ENCODE assay signal across 9 cellular contexts in genomic region chr12:81077686-81078441, GRCh38. TPM values are rescaled to one million over a fixed set of nuclear protein-coding genes. Genes with fewer than 3 reads are reported as not detected.
DNase-seq lines count a peak whose midpoint lies in the region; ATAC-seq and TF ChIP-seq lines count a peak whose summit lies in the region.
"Had no signal": no experiment of that assay in that cellular context is flagged by ENCODE, and none has a peak within 500 bp of the region (broad histone marks: within the 10 kb centered on the region; RNA-seq: fewer than 3 reads in every experiment).

ACSS3 (plus strand) TSS chr12:81078079; CDS start chr12:81078121, 42 bp downstream.

- H3K4me3 ChIP-seq in AG04450 (ENCODE audit: low read depth, low read length): peak within 1 kb of the TSS; percentile 58
- peak within 1 kb of the TSS; percentile 57 for H3K4me3 ChIP-seq in fibroblast of villous mesenchyme (ENCODE audit: low read depth, low read length)

- TF ChIP-seq CTCF in AG04450 (IDR thresholded peaks at IDR 0.05; ENCODE audit: low read depth, low read length): no peak
- no peak for TF ChIP-seq CTCF in fibroblast of villous mesenchyme (IDR thresholded peaks at IDR 0.05; ENCODE audit: insufficient read depth, low read depth, low read length)
- no peak for TF ChIP-seq CTCF in nephron (IDR thresholded peaks at IDR 0.05; ENCODE audit: unreplicated experiment in 3 of 3)

- H3K4me3 Mint-ChIP-seq in nephron: peak within 1 kb of the TSS; percentile 86 to 94 (median 91)
- H3K4me3 Mint-ChIP-seq in activated CD4-positive, alpha-beta memory T cell treated with anti-CD3 and anti-CD28 coated beads for 36 hours: no peak within 1 kb of the TSS

- CTCF ChIA-PET in AG04450 (lab: Charles Lee): no interaction called here
- CTCF ChIA-PET in activated CD4-positive, alpha-beta memory T cell treated with anti-CD3 and anti-CD28 coated beads for 36 hours (lab: Charles Lee): no interaction called here

- intact Hi-C loops in activated CD4-positive, alpha-beta memory T cell treated with anti-CD3 and anti-CD28 coated beads for 36 hours (cut with micrococcal nuclease): no loop called here

- H3K27me3 Mint-ChIP-seq in nephron (ENCODE audit: low read depth): peaks cover 4% of the 10 kb centered on the region
- peaks cover 17% of the 10 kb centered on the region for H3K27me3 Mint-ChIP-seq in activated CD4-positive, alpha-beta memory T cell treated with anti-CD3 and anti-CD28 coated beads for 36 hours

- peaks cover 35% of the 10 kb centered on the region for H3K4me1 Mint-ChIP-seq in nephron
- H3K4me1 Mint-ChIP-seq in activated CD4-positive, alpha-beta memory T cell treated with anti-CD3 and anti-CD28 coated beads for 36 hours (ENCODE audit: low read depth): no peaks in the 10 kb centered on the region

- H3K9me3 ChIP-seq in AG04450 (ENCODE audit: control insufficient read depth, insufficient read depth, low read length): no peaks in the 10 kb centered on the region

- DNase-seq in AG04450 (ENCODE audit: low read depth, low spot score) (no peak), NCI-H69 (lab: John Stamatoyannopoulos, UW) (peak; percentile 66), fibroblast of villous mesenchyme (ENCODE audit: low read depth) (no peak)
- DNase-seq in activated CD4-positive, alpha-beta memory T cell treated with anti-CD3 and anti-CD28 coated beads for 36 hours: no peak
- DNase-seq: DND-41 had no signal

- ATAC-seq in HG03521 (IDR thresholded peaks at IDR 0.05; ENCODE audit: unreplicated experiment) (no peak), HG02610 (IDR thresholded peaks at IDR 0.05; ENCODE audit: unreplicated experiment) (no peak), GM21737 (IDR thresholded peaks at IDR 0.05; ENCODE audit: unreplicated experiment) (no peak)

- H3K27me3 ChIP-seq in AG04450 (ENCODE audit: control insufficient read depth, insufficient read depth, low read length): peaks cover 3% of the 10 kb centered on the region

- POLR2A ChIA-PET in AG04450 (lab: Yijun Ruan, JAX): interaction anchor here (0.8 kb wide), 1 partner anchor 1291 kb away, joined by 4 read pairs; no protein-coding TSS in a partner anchor
- POLR2A ChIA-PET in activated CD4-positive, alpha-beta memory T cell treated with anti-CD3 and anti-CD28 coated beads for 36 hours (lab: Charles Lee): no interaction called here

- H3K27ac ChIP-seq in AG04450 (ENCODE audit: low read depth, low read length): no peak within 1 kb of the TSS

- H3K27ac Mint-ChIP-seq in nephron: peak within 1 kb of the TSS; percentile 85 to 99 (median 95)
- no peak within 1 kb of the TSS for H3K27ac Mint-ChIP-seq in activated CD4-positive, alpha-beta memory T cell treated with anti-CD3 and anti-CD28 coated beads for 36 hours

- no peaks in the 10 kb centered on the region for H3K36me3 Mint-ChIP-seq in nephron (ENCODE audit: low read depth)
- no peaks in the 10 kb centered on the region for H3K36me3 Mint-ChIP-seq in activated CD4-positive, alpha-beta memory T cell treated with anti-CD3 and anti-CD28 coated beads for 36 hours

- no peaks in the 10 kb centered on the region for H3K9me3 Mint-ChIP-seq in nephron
- peaks cover 9% of the 10 kb centered on the region for H3K9me3 Mint-ChIP-seq in activated CD4-positive, alpha-beta memory T cell treated with anti-CD3 and anti-CD28 coated beads for 36 hours

RNA-seq across cellular contexts. Expression of gene ACSS3, which starts in this region (rescaled TPM):
- 1.9 and 3.0 TPM in 2 replicates for polyA plus RNA-seq in AG04450 (2011; rRNA removed)
- polyA minus RNA-seq in AG04450 (2011; rRNA and poly(A)+ RNA removed): 3.0 and 6.5 TPM in 2 replicates
- total RNA-seq in fibroblast of villous mesenchyme: 20.3 and 26.8 TPM in 2 replicates
- total RNA-seq in activated CD4-positive, alpha-beta memory T cell treated with anti-CD3 and anti-CD28 coated beads for 36 hours: not detected

Comparison
In these comparisons a context has a peak if more than half of its experiments do, and no peak if none do; other contexts are left out.
1. RNA of gene ACSS3 (total RNA-seq): 20.3 to 26.8 TPM in fibroblast of villous mesenchyme; not detected in activated CD4-positive, alpha-beta memory T cell treated with anti-CD3 and anti-CD28 coated beads for 36 hours; every median in the first group is over 10 times any median in the second.